11 cellular contexts compared by ENCODE assay signal in genomic region chr3:194369522-194370279, GRCh38. TPM values are rescaled to one million over a fixed set of nuclear protein-coding genes. Genes with fewer than 3 reads are reported as not detected.
DNase-seq lines count a peak whose midpoint lies in the region; ATAC-seq and TF ChIP-seq lines count a peak whose summit lies in the region.
"Had no signal": no experiment of that assay in that cellular context is flagged by ENCODE, and none has a peak within 500 bp of the region (broad histone marks: within the 10 kb centered on the region; RNA-seq: fewer than 3 reads in every experiment).

TSS of gene LRRC15 (minus strand) at chr3:194369743. CDS start at chr3:194361043, 8,700 bp downstream.

- peak; percentile 86 for DNase-seq in EH (ENCODE audit: low read depth)
- DNase-seq in PC-9: peak; percentile 63 to 64
- DNase-seq in fibroblast of gingiva (ENCODE audit: low read depth): peak; percentile 33
- no peak for DNase-seq in naive thymus-derived CD4-positive, alpha-beta T cell
- no peak for DNase-seq in BE2C
- no peak for DNase-seq in NCI-H187 treated with DMSO at 0.1 percent for 48 hours (lab: John Stamatoyannopoulos, UW)
- DNase-seq: NCI-H1694 treated with DMSO at 0.1 percent for 48 hours had no signal

- BruUV-seq in PC-9 (replicated peaks; lab: Mats Ljungman, UMichigan): no TSS peak

- no peaks in the 10 kb centered on the region; the same call in 1 of the 2 replicates for H3F3A ChIP-seq in PC-9 (ENCODE audit: insufficient read depth, low read depth)

- H3K36me3 ChIP-seq in PC-9 (ENCODE audit: low read depth): no peaks in the 10 kb centered on the region
- no peaks in the 10 kb centered on the region for H3K36me3 ChIP-seq in naive thymus-derived CD4-positive, alpha-beta T cell (ENCODE audit: control insufficient read depth in 2 of 3, insufficient read depth in 3 of 3, low read length in 3 of 3)
- no peaks in the 10 kb centered on the region for H3K36me3 ChIP-seq in BE2C

- intact Hi-C loops in PC-9 (cut with micrococcal nuclease; ENCODE audit: unreplicated experiment): no loop called here
- intact Hi-C loops in naive thymus-derived CD4-positive, alpha-beta T cell (cut with micrococcal nuclease): loop anchor here in 1 of 2 donors (1.0 kb wide), 1 partner anchor 35 kb away; no protein-coding TSS in a partner anchor

- CTCF ChIA-PET in PC-9 (lab: Charles Lee): interaction anchor here (0.7 kb wide), 1 partner anchor 124 kb away, joined by 3 read pairs; no protein-coding TSS in a partner anchor
- CTCF ChIA-PET in naive thymus-derived CD4-positive, alpha-beta T cell (lab: Charles Lee): no interaction called here

- peaks cover 26 to 43% (median 36%) of the 10 kb centered on the region in 5 donors for H3K27me3 Mint-ChIP-seq in naive thymus-derived CD4-positive, alpha-beta T cell

- no peak for TF ChIP-seq CTCF in PC-9 (conservative IDR thresholded peaks at IDR 0.05)
- TF ChIP-seq CTCF in BE2C (IDR thresholded peaks at IDR 0.05; ENCODE audit: low read depth, low read length): no peak

- peak within 1 kb of the TSS in 1 of 10 donors; percentile 26 for H3K4me3 Mint-ChIP-seq in naive thymus-derived CD4-positive, alpha-beta T cell
- H3K4me3 Mint-ChIP-seq: dendritic cell treated with granulocyte-macrophage colony-stimulating factor and Interleukin-4, amounts not matched to agents 40 ng/mL and 50 ng/mL, for 4 days; neural crest cell had no signal

- no peaks in the 10 kb centered on the region for H3K9me3 ChIP-seq in PC-9 (ENCODE audit: insufficient read depth, low read depth)
- H3K9me3 ChIP-seq in naive thymus-derived CD4-positive, alpha-beta T cell (ENCODE audit: control insufficient read depth in 2 of 3, low read length in 3 of 3): no peaks in the 10 kb centered on the region
- H3K9me3 ChIP-seq in BE2C: no peaks in the 10 kb centered on the region

- H3K4me3 ChIP-seq in PC-9 (no peak within 1 kb of the TSS), BE2C (ENCODE audit: low read depth, low read length) (no peak within 1 kb of the TSS)
- no peak within 1 kb of the TSS for H3K4me3 ChIP-seq in naive thymus-derived CD4-positive, alpha-beta T cell (ENCODE audit: low read length)

- no peaks in the 10 kb centered on the region for H3K79me2 ChIP-seq in PC-9 (ENCODE audit: low read depth)

- POLR2A ChIA-PET in PC-9 (lab: Charles Lee; ENCODE audit: unreplicated experiment): interaction anchor here (0.6 kb wide), 1 partner anchor 902 kb away, joined by 7 read pairs; the partner anchor contains the start of gene XXYLT1
- POLR2A ChIA-PET in naive thymus-derived CD4-positive, alpha-beta T cell (lab: Charles Lee): no interaction called here

- H4K20me1 ChIP-seq in PC-9 (ENCODE audit: insufficient read depth): no peaks in the 10 kb centered on the region

- no peaks in the 10 kb centered on the region for H3K4me1 ChIP-seq in PC-9 (replicated peaks; ENCODE audit: insufficient read depth)
- H3K4me1 ChIP-seq in naive thymus-derived CD4-positive, alpha-beta T cell (ENCODE audit: control insufficient read depth in 2 of 2, insufficient read depth in 2 of 2, low read length in 2 of 2): no peaks in the 10 kb centered on the region
- peaks cover 5% of the 10 kb centered on the region for H3K4me1 ChIP-seq in BE2C

- peaks cover 59% of the 10 kb centered on the region for H3K27me3 ChIP-seq in PC-9 (ENCODE audit: insufficient read depth, low read depth)
- H3K27me3 ChIP-seq in naive thymus-derived CD4-positive, alpha-beta T cell (ENCODE audit: control insufficient read depth in 2 of 2, insufficient read depth in 2 of 2, low read length in 2 of 2): no peaks in the 10 kb centered on the region
- no peaks in the 10 kb centered on the region for H3K27me3 ChIP-seq in BE2C

- H3K27ac Mint-ChIP-seq in naive thymus-derived CD4-positive, alpha-beta T cell: no peak within 1 kb of the TSS
- H3K27ac Mint-ChIP-seq: dendritic cell treated with granulocyte-macrophage colony-stimulating factor and Interleukin-4, amounts not matched to agents 40 ng/mL and 50 ng/mL, for 4 days had no signal

- peak; percentile 49 for ATAC-seq in naive thymus-derived CD4-positive, alpha-beta T cell
- ATAC-seq in GM21367 (IDR thresholded peaks at IDR 0.05; ENCODE audit: unreplicated experiment) (no peak), GM21423 (IDR thresholded peaks at IDR 0.05; ENCODE audit: unreplicated experiment) (no peak)

- H3K9me3 Mint-ChIP-seq in naive thymus-derived CD4-positive, alpha-beta T cell: peaks cover 0 to 1% (median 0%) of the 10 kb centered on the region in 11 donors
- H3K9me3 Mint-ChIP-seq: dendritic cell treated with granulocyte-macrophage colony-stimulating factor and Interleukin-4, amounts not matched to agents 40 ng/mL and 50 ng/mL, for 4 days; neural crest cell had no signal

- no peak within 1 kb of the TSS for H2AFZ ChIP-seq in PC-9

- peaks cover 0 to 5% (median 0%) of the 10 kb centered on the region in 7 donors for H3K4me1 Mint-ChIP-seq in naive thymus-derived CD4-positive, alpha-beta T cell

- no peaks in the 10 kb centered on the region for H3K9me2 ChIP-seq in PC-9 (ENCODE audit: insufficient read depth)

- H3K36me3 Mint-ChIP-seq in naive thymus-derived CD4-positive, alpha-beta T cell: no peaks in the 10 kb centered on the region

- H3K4me2 ChIP-seq in PC-9: peak within 1 kb of the TSS; percentile 24; the same call in 1 of the 2 replicates

- H3K27ac ChIP-seq in PC-9: no peak within 1 kb of the TSS
- H3K27ac ChIP-seq in naive thymus-derived CD4-positive, alpha-beta T cell (ENCODE audit: low read depth, low read length): no peak within 1 kb of the TSS

RNA-seq across cellular contexts. Expression of gene LRRC15, which starts in this region (rescaled TPM):
- total RNA-seq in PC-9 (2021): 0.08 TPM in 1 of 2 replicates, not detected in the other
- total RNA-seq in naive thymus-derived CD4-positive, alpha-beta T cell: not detected
- polyA plus RNA-seq in naive thymus-derived CD4-positive, alpha-beta T cell: not detected
- not detected for polyA plus RNA-seq in BE2C (2012; ENCODE audit: insufficient read depth, insufficient read length, low read depth)
- total RNA-seq: neural crest cell had no signal

Comparison
In these comparisons a context has a peak if more than half of its experiments do, and no peak if none do; other contexts are left out.
1. Peak in DNase-seq and H3K4me2 ChIP-seq in PC-9; RNA of the gene not detected or under 1 TPM.
2. Peak in ATAC-seq in naive thymus-derived CD4-positive, alpha-beta T cell; RNA of the gene not detected or under 1 TPM.
3. DNase-seq: peak in EH (single experiment) and fibroblast of gingiva (single experiment); none in naive thymus-derived CD4-positive, alpha-beta T cell (0 of 9), BE2C (single experiment) and NCI-H187 treated with DMSO at 0.1 percent for 48 hours (single experiment).